1 cellular context compared by ENCODE assay signal in the genomic region with DNA sequence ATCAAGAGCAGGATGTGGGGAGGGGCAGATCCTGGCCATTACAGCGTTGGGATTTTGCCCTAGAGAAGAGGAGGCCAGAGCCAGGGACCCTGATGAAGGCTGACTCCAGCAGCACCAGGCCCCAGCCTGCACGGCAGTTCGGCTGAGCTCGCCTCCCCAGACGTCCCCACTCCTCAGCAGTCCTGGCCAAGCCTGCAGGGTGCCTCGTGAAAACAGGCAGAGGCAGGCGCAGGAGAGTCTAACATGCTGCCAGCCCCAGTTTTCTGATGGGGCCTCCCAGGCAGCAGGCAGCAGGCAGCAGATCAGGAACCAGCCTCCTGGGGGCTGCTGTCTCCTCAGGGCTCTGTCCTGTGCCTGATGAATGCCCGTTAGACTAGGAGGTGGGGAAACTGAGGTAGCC.
TF ChIP-seq lines count a peak whose summit lies in the region.

No MANE protein-coding gene starts in this region.

TF ChIP-seq in HepG2, 621 proteins besides CTCF, POLR2A, EP300 and RAD21 (continued from another document):
- TF ChIP-seq, protein P1, sequence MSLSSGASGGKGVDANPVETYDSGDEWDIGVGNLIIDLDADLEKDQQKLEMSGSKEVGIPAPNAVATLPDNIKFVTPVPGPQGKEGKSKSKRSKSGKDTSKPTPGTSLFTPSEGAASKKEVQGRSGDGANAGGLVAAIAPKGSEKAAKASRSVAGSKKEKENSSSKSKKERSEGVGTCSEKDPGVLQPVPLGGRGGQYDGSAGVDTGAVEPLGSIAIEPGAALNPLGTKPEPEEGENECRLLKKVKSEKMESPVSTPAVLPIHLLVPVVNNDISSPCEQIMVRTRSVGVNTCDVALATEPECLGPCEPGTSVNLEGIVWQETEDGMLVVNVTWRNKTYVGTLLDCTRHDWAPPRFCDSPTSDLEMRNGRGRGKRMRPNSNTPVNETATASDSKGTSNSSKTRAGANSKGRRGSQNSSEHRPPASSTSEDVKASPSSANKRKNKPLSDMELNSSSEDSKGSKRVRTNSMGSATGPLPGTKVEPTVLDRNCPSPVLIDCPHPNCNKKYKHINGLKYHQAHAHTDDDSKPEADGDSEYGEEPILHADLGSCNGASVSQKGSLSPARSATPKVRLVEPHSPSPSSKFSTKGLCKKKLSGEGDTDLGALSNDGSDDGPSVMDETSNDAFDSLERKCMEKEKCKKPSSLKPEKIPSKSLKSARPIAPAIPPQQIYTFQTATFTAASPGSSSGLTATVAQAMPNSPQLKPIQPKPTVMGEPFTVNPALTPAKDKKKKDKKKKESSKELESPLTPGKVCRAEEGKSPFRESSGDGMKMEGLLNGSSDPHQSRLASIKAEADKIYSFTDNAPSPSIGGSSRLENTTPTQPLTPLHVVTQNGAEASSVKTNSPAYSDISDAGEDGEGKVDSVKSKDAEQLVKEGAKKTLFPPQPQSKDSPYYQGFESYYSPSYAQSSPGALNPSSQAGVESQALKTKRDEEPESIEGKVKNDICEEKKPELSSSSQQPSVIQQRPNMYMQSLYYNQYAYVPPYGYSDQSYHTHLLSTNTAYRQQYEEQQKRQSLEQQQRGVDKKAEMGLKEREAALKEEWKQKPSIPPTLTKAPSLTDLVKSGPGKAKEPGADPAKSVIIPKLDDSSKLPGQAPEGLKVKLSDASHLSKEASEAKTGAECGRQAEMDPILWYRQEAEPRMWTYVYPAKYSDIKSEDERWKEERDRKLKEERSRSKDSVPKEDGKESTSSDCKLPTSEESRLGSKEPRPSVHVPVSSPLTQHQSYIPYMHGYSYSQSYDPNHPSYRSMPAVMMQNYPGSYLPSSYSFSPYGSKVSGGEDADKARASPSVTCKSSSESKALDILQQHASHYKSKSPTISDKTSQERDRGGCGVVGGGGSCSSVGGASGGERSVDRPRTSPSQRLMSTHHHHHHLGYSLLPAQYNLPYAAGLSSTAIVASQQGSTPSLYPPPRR (CRISPR knock-in tag; IDR thresholded peaks at IDR 0.05; ENCODE audit: borderline replicate concordance), result no peak
- TF ChIP-seq ZNF761 (CRISPR knock-in tag; conservative IDR thresholded peaks at IDR 0.05) (no peak), NONO (IDR thresholded peaks at IDR 0.05) (no peak), NONO (CRISPR knock-in tag; conservative IDR thresholded peaks at IDR 0.05) (no peak), ZNF292 (CRISPR knock-in tag; IDR thresholded peaks at IDR 0.05; ENCODE audit: borderline replicate concordance, low read depth) (no peak), ZMYM4 (CRISPR knock-in tag; IDR thresholded peaks at IDR 0.05) (no peak), SRSF1 (optimal IDR thresholded peaks at IDR 0.05; ENCODE audit: low read depth, low read length) (no peak), ZNF749 (CRISPR knock-in tag; IDR thresholded peaks at IDR 0.05; ENCODE audit: borderline replicate concordance) (no peak), PCBP1 (IDR thresholded peaks at IDR 0.05; ENCODE audit: borderline replicate concordance, low read depth, low read length) (no peak), FOXA3 (CRISPR knock-in tag; IDR thresholded peaks at IDR 0.05) (no peak), ZNF589 (CRISPR knock-in tag; conservative IDR thresholded peaks at IDR 0.05) (no peak), YEATS4 (CRISPR knock-in tag; IDR thresholded peaks at IDR 0.05; ENCODE audit: borderline replicate concordance) (no peak), ZNF841 (CRISPR knock-in tag; IDR thresholded peaks at IDR 0.05; ENCODE audit: borderline replicate concordance) (no peak), JUND (CRISPR knock-in tag; IDR thresholded peaks at IDR 0.05) (no peak), NFYC (CRISPR knock-in tag; IDR thresholded peaks at IDR 0.05) (no peak)
- TF ChIP-seq, protein P2, sequence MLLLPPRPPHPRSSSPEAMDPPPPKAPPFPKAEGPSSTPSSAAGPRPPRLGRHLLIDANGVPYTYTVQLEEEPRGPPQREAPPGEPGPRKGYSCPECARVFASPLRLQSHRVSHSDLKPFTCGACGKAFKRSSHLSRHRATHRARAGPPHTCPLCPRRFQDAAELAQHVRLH (CRISPR knock-in tag; IDR thresholded peaks at IDR 0.05; ENCODE audit: borderline replicate concordance, low read depth), result no peak
